10 cellular contexts compared by ENCODE assay signal in genomic region chr4:145623831-145624230, GRCh38. TPM values are rescaled to one million over a fixed set of nuclear protein-coding genes. Genes with fewer than 3 reads are reported as not detected.
A peak's percentile ranks its signal among the peaks of the same experiment; 100 is the strongest.
DNase-seq lines count a peak whose midpoint lies in the region; ATAC-seq, FAIRE-seq and TF ChIP-seq lines count a peak whose summit lies in the region.
"Had no signal": no experiment of that assay in that cellular context is flagged by ENCODE, and none has a peak within 500 bp of the region (broad histone marks: within the 10 kb centered on the region; RNA-seq: fewer than 3 reads in every experiment).

No MANE protein-coding gene starts in this region.

- TF ChIP-seq CTCF in fibroblast of pulmonary artery (IDR thresholded peaks at IDR 0.05; ENCODE audit: low read length, missing control alignments) = no peak
- TF ChIP-seq CTCF in upper lobe of left lung (IDR thresholded peaks at IDR 0.05) = no peak

- no peak overlapping the region for H3K27ac ChIP-seq in upper lobe of left lung
- H3K27ac ChIP-seq: SK-N-MC had no signal

- no peak for TF ChIP-seq POLR2A in upper lobe of left lung (IDR thresholded peaks at IDR 0.05)

- no peak for TF ChIP-seq EP300 in upper lobe of left lung (IDR thresholded peaks at IDR 0.05)

- H3K27me3 ChIP-seq in upper lobe of left lung = no peaks in the 10 kb centered on the region

- H3K9me3 ChIP-seq in upper lobe of left lung = no peaks in the 10 kb centered on the region

- no peaks in the 10 kb centered on the region for H3K36me3 ChIP-seq in upper lobe of left lung

- peaks cover 5 to 10% (median 7%) of the 10 kb centered on the region in 4 donors for H3K4me1 ChIP-seq in upper lobe of left lung

- DNase-seq in ELR (ENCODE audit: low read depth) (peak; percentile 65), NCI-H226 (peak; percentile 13), fibroblast of pulmonary artery (ENCODE audit: low read depth) (peak; percentile 37), NCI-H345 treated with DMSO at 0.1 percent for 48 hours (lab: John Stamatoyannopoulos, UW; ENCODE audit: unreplicated experiment) (no peak), upper lobe of left lung (no peak), MV-4-11 (lab: John Stamatoyannopoulos, UW) (no peak), urothelium cell line (ENCODE audit: low spot score) (no peak)

- ATAC-seq in GM21786 (IDR thresholded peaks at IDR 0.05; ENCODE audit: unreplicated experiment) (peak; percentile 35), upper lobe of left lung (ENCODE audit: low FRiP score in 2 of 2) (no peak)

- FAIRE-seq in urothelium cell line (lab: Jason Lieb, UNC) = no peak

- 78 to 79% methylated on average over 1 of the region's 1 CpG for WGBS in upper lobe of left lung, 2 donors

- H3K4me3 ChIP-seq in fibroblast of pulmonary artery (replicated peaks; ENCODE audit: low read depth, low read length) (no peak overlapping the region), upper lobe of left lung (no peak overlapping the region)
- H3K4me3 ChIP-seq: SK-N-MC had no signal

RNA-seq across cellular contexts. Expression of gene MMAA, which starts 4.6 kb away (rescaled TPM):
- total RNA-seq in upper lobe of left lung = 10 to 100 TPM in 3 of 6 donors, 1 to 10 TPM in 3; 2.1 to 11.7 (median 7.6) TPM

RNA-seq across cellular contexts. Expression of gene C4orf51, which starts 56.1 kb away (rescaled TPM):
- total RNA-seq in upper lobe of left lung = not detected
- total RNA-seq: Daoy had no signal

Comparison
In these comparisons a context has a peak if more than half of its experiments do, and no peak if none do; other contexts are left out.
1. DNase-seq: peak in ELR (single experiment), NCI-H226 (single experiment) and fibroblast of pulmonary artery (single experiment); none in NCI-H345 treated with DMSO at 0.1 percent for 48 hours (single experiment), upper lobe of left lung (0 of 2), MV-4-11 (single experiment) and urothelium cell line (single experiment).